ENCODE assay signal across 15 cellular contexts in genomic region chr17:39134878-39135277, GRCh38. TPM values are rescaled to one million over a fixed set of nuclear protein-coding genes. Genes with fewer than 3 reads are reported as not detected.
"Had no signal": no experiment of that assay in that cellular context is flagged by ENCODE, and none has a peak within 500 bp of the region (broad histone marks: within the 10 kb centered on the region; RNA-seq: fewer than 3 reads in every experiment).

No MANE protein-coding gene starts in this region.

- ATAC-seq: activated CD8-positive, alpha-beta T cell treated with anti-CD3 and anti-CD28 coated beads, Interleukin-2, amount 10 ng/mL, durations not matched to agents 7 days and 5 days had no signal

- H3K27ac Mint-ChIP-seq: activated CD8-positive, alpha-beta T cell treated with anti-CD3 and anti-CD28 coated beads, Interleukin-2, amount 10 ng/mL, durations not matched to agents 7 days and 5 days; activated T-helper 1 cell treated with anti-CD3 and anti-CD28 coated beads, Interleukin-12 subunit alpha, Interleukin-12 subunit beta, Interleukin-2, Interleukin-4 antibody, amounts not matched to agents 30 ng/mL and 10 ng/mL and 1 ng/mL, durations not matched to agents 14 hours and 24 hours and 36 hours; brain; endodermal cell; memory B cell; T-helper 2 cell treated with Interferon-gamma antibody and Interleukin-4, amounts not matched to agents 5 μg/mL and 100 μg/mL, for 36 hours had no signal

- H3K36me3 ChIP-seq: stomach had no signal

- H3K27me3 ChIP-seq: stomach had no signal

- H3K9me3 Mint-ChIP-seq: activated T-helper 1 cell treated with anti-CD3 and anti-CD28 coated beads, Interleukin-12 subunit alpha, Interleukin-12 subunit beta, Interleukin-2, Interleukin-4 antibody, amounts not matched to agents 30 ng/mL and 10 ng/mL and 1 ng/mL, durations not matched to agents 14 hours and 24 hours and 36 hours; brain; endodermal cell; memory B cell; T-helper 2 cell treated with Interferon-gamma antibody and Interleukin-4, amounts not matched to agents 5 μg/mL and 100 μg/mL, for 36 hours had no signal

- H3K4me3 ChIP-seq: stomach had no signal

- H3K4me1 Mint-ChIP-seq: endodermal cell had no signal

- H3K9me3 ChIP-seq: stomach had no signal

- H3K36me3 Mint-ChIP-seq: brain, memory B cell had no signal

- DNase-seq: activated CD8-positive, alpha-beta T cell treated with anti-CD3 and anti-CD28 coated beads, Interleukin-2, amount 10 ng/mL, durations not matched to agents 7 days and 5 days; activated naive CD4-positive, alpha-beta T cell; dermis blood vessel endothelial cell; endodermal cell; erythroblast; glutamatergic neuron; retina; stimulated activated CD4-positive, alpha-beta T cell treated with anti-CD3 and anti-CD28 coated beads, Interleukin-4, amount 100 ng/mL, for 4 hours; stomach had no signal

- H3K4me3 Mint-ChIP-seq: activated CD8-positive, alpha-beta T cell treated with anti-CD3 and anti-CD28 coated beads, Interleukin-2, amount 10 ng/mL, durations not matched to agents 7 days and 5 days; activated T-helper 1 cell treated with anti-CD3 and anti-CD28 coated beads, Interleukin-12 subunit alpha, Interleukin-12 subunit beta, Interleukin-2, Interleukin-4 antibody, amounts not matched to agents 30 ng/mL and 10 ng/mL and 1 ng/mL, durations not matched to agents 14 hours and 24 hours and 36 hours; brain; endodermal cell; memory B cell; T-helper 2 cell treated with Interferon-gamma antibody and Interleukin-4, amounts not matched to agents 5 μg/mL and 100 μg/mL, for 36 hours had no signal

- H3K4me1 ChIP-seq: stomach had no signal

- H3K27ac ChIP-seq: stomach had no signal

RNA-seq across cellular contexts. Expression of gene PLXDC1, which starts 16.6 kb away (rescaled TPM):
- total RNA-seq: dermis blood vessel endothelial cell had no signal

RNA-seq across cellular contexts. Expression of gene ARL5C, which starts 31.1 kb away (rescaled TPM):
- total RNA-seq: activated CD8-positive, alpha-beta T cell treated with anti-CD3 and anti-CD28 coated beads, Interleukin-2, amount 10 ng/mL, durations not matched to agents 7 days and 5 days; activated T-helper 1 cell treated with anti-CD3 and anti-CD28 coated beads, Interleukin-12 subunit alpha, Interleukin-12 subunit beta, Interleukin-2, Interleukin-4 antibody, amounts not matched to agents 30 ng/mL and 10 ng/mL and 1 ng/mL, durations not matched to agents 14 hours and 24 hours and 36 hours; dermis blood vessel endothelial cell; endodermal cell; fibroblast of villous mesenchyme; stomach had no signal
- polyA plus RNA-seq: stomach, urinary bladder had no signal
